In genomic region chr3:144394052-144394451, GRCh38 we compare ENCODE assay signal across 28 cellular contexts.
DNase-seq lines count a peak whose midpoint lies in the region; ATAC-seq, FAIRE-seq and TF ChIP-seq lines count a peak whose summit lies in the region.
"Had no signal": no experiment of that assay in that cellular context is flagged by ENCODE, and none has a peak within 500 bp of the region (broad histone marks: within the 10 kb centered on the region; RNA-seq: fewer than 3 reads in every experiment).

No MANE protein-coding gene starts in this region.

- no peak for FAIRE-seq in bronchial epithelial cell (lab: Jason Lieb, UNC)
- FAIRE-seq: endometrium had no signal

- no peak overlapping the region for H3K4me3 ChIP-seq in bronchial epithelial cell (ENCODE audit: low read depth, low read length)
- H3K4me3 ChIP-seq: hepatocyte, spleen, testis, uterus had no signal

- peaks cover 23% of the 10 kb centered on the region for H3K9me3 Mint-ChIP-seq in mesothelial cell of epicardium
- H3K9me3 Mint-ChIP-seq: T-helper 2 cell treated with Interferon-gamma antibody and Interleukin-4, amounts not matched to agents 5 μg/mL and 100 μg/mL, for 36 hours had no signal

- TF ChIP-seq CTCF in bronchial epithelial cell (IDR thresholded peaks at IDR 0.05; ENCODE audit: insufficient read depth, low read length, severe bottlenecking) (no peak), mesothelial cell of epicardium (IDR thresholded peaks at IDR 0.05; ENCODE audit: unreplicated experiment) (no peak)

- peaks cover 2% of the 10 kb centered on the region for H3K36me3 Mint-ChIP-seq in mesothelial cell of epicardium
- H3K36me3 Mint-ChIP-seq: CD4-positive, alpha-beta memory T cell; natural killer cell had no signal

- H3K27me3 ChIP-seq in bronchial epithelial cell (ENCODE audit: control insufficient read depth, insufficient read depth, low read length): no peaks in the 10 kb centered on the region
- H3K27me3 ChIP-seq: hepatocyte, spleen, testis, uterus had no signal

- ATAC-seq in GM21447 (IDR thresholded peaks at IDR 0.05; ENCODE audit: unreplicated experiment): no peak
- ATAC-seq: natural killer cell had no signal

- no peak overlapping the region for H3K27ac Mint-ChIP-seq in mesothelial cell of epicardium
- H3K27ac Mint-ChIP-seq: activated CD4-positive, alpha-beta T cell treated with anti-CD3 and anti-CD28 coated beads, Interleukin-2, amount 10 ng/mL, durations not matched to agents 7 days and 5 days; CD4-positive, alpha-beta memory T cell; natural killer cell; T-helper 2 cell treated with Interferon-gamma antibody and Interleukin-4, amounts not matched to agents 5 μg/mL and 100 μg/mL, for 36 hours had no signal

- peaks cover 6% of the 10 kb centered on the region for H3K4me1 Mint-ChIP-seq in mesothelial cell of epicardium
- H3K4me1 Mint-ChIP-seq: activated CD4-positive, alpha-beta T cell treated with anti-CD3 and anti-CD28 coated beads, Interleukin-2, amount 10 ng/mL, durations not matched to agents 7 days and 5 days; CD4-positive, alpha-beta memory T cell; natural killer cell had no signal

- H3K27me3 Mint-ChIP-seq in mesothelial cell of epicardium (ENCODE audit: low read depth): no peaks in the 10 kb centered on the region
- H3K27me3 Mint-ChIP-seq: activated CD4-positive, alpha-beta T cell treated with anti-CD3 and anti-CD28 coated beads, Interleukin-2, amount 10 ng/mL, durations not matched to agents 7 days and 5 days; CD4-positive, alpha-beta memory T cell had no signal

- H3K36me3 ChIP-seq in bronchial epithelial cell (ENCODE audit: control insufficient read depth, insufficient read depth, low read length): no peaks in the 10 kb centered on the region
- H3K36me3 ChIP-seq: spleen, uterus had no signal

- no peak overlapping the region for H3K4me3 Mint-ChIP-seq in mesothelial cell of epicardium
- H3K4me3 Mint-ChIP-seq: activated CD4-positive, alpha-beta T cell treated with anti-CD3 and anti-CD28 coated beads, Interleukin-2, amount 10 ng/mL, durations not matched to agents 7 days and 5 days; CD4-positive, alpha-beta memory T cell; natural killer cell; T-helper 2 cell treated with Interferon-gamma antibody and Interleukin-4, amounts not matched to agents 5 μg/mL and 100 μg/mL, for 36 hours had no signal

- peak; percentile 24 for DNase-seq in DMS53 treated with DMSO at 0.1 percent for 48 hours (lab: John Stamatoyannopoulos, UW; ENCODE audit: unreplicated experiment)
- peak; percentile 83 for DNase-seq in HT1080 (ENCODE audit: low read depth)
- DNase-seq in bronchial epithelial cell (ENCODE audit: low read depth): peak; percentile 79
- DNase-seq in kidney glomerular epithelial cell (lab: John Stamatoyannopoulos, UW): peak; percentile 53
- no peak for DNase-seq in putamen (ENCODE audit: low spot score)
- no peak for DNase-seq in mesothelial cell of epicardium (ENCODE audit: low spot score in 2 of 2, unreplicated experiment in 2 of 2)
- DNase-seq: activated CD4-positive, alpha-beta T cell treated with anti-CD3 and anti-CD28 coated beads, Interleukin-2, amount 10 ng/mL, durations not matched to agents 7 days and 5 days; activated naive CD4-positive, alpha-beta T cell; activated T-cell treated with anti-CD3 and anti-CD28 coated beads, Interleukin-2, amount 50 U/mL, for 48 hours; amygdala; CD4-positive, alpha-beta memory T cell; dermis blood vessel endothelial cell; DMS 273 treated with DMSO at 0.1 percent for 48 hours; GDM1; natural killer cell; NCI-H1092; NCI-H2029; NCI-H774; Right ventricle myocardium superior; spleen; stimulated activated CD4-positive, alpha-beta T cell treated with anti-CD3 and anti-CD28 coated beads, Interleukin-4, amount 100 ng/mL, for 1 hour; stimulated activated naive CD4-positive, alpha-beta T cell; testis; uterus had no signal

Comparison
In these comparisons a context has a peak if more than half of its experiments do, and no peak if none do; other contexts are left out.
1. DNase-seq: peak in DMS53 treated with DMSO at 0.1 percent for 48 hours (single experiment), HT1080 (single experiment), bronchial epithelial cell (single experiment) and kidney glomerular epithelial cell (single experiment); none in putamen (single experiment) and mesothelial cell of epicardium (0 of 2).